8 cellular contexts compared by ENCODE assay signal in the genomic region with DNA sequence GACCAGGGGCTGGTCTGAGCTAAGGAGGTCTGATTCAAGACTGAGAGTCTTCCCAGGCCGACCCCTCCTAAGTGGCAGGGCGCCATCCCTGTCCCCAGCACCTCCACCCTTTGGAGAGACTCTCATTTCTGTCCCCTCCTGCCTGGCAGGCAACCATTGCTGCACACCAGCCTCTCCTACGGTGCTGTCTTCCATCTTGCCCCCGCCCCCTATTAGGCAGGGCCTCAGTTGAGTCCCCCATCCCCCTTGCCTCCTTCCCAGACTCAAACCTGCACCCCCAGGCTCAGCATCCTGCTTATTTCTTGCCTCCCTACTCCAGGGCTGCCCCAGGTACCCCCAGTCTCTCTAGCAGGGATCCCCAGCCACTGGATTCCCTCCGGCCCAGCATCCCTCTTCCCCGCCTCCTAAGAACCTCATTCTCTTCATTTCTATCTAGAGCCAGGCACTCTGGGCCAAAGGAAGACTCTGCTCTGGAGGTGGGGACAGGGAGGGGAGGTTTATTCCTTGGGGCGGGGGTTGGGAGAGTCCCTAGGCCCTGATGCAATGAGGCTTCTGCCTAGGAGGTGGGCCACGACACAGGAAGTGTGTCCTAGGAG. TPM values are rescaled to one million over a fixed set of nuclear protein-coding genes. Genes with fewer than 3 reads are reported as not detected.
DNase-seq lines count a peak whose midpoint lies in the region; ATAC-seq and TF ChIP-seq lines count a peak whose summit lies in the region.

No MANE protein-coding gene starts in this region.

- no peak overlapping the region; the same call in 1 of the 2 replicates for H2AFZ ChIP-seq in KMS-11 (ENCODE audit: low read depth)

- no peak overlapping the region for H3K27ac ChIP-seq in KMS-11

- H3K4me2 ChIP-seq in KMS-11 = peak overlapping the region; percentile 96; the same call in 1 of the 2 replicates

- H3K4me3 ChIP-seq in BE2C (ENCODE audit: low read depth, low read length) (no peak overlapping the region), KMS-11 (IDR thresholded peaks at IDR 0.05; ENCODE audit: insufficient read depth, low read depth, low read length) (no peak overlapping the region)

- no peaks in the 10 kb centered on the region for H4K20me1 ChIP-seq in KMS-11 (ENCODE audit: insufficient read depth)

- no peaks in the 10 kb centered on the region for H3K79me2 ChIP-seq in KMS-11 (ENCODE audit: insufficient read depth, low read depth)

- TF ChIP-seq CTCF in BE2C (IDR thresholded peaks at IDR 0.05; ENCODE audit: low read depth, low read length) (no peak), KMS-11 (conservative IDR thresholded peaks at IDR 0.05; ENCODE audit: low read depth, low read length) (no peak), chondrocyte (IDR thresholded peaks at IDR 0.05) (no peak), natural killer cell (IDR thresholded peaks at IDR 0.05) (no peak)

- H3K27me3 Mint-ChIP-seq in chondrocyte (ENCODE audit: low read depth) (no peaks in the 10 kb centered on the region), natural killer cell (ENCODE audit: low read depth in 2 of 2) (peaks cover 0 to 8% of the 10 kb centered on the region in 2 donors)

- H3K9me3 Mint-ChIP-seq in chondrocyte (ENCODE audit: low read depth) = no peaks in the 10 kb centered on the region
- H3K9me3 Mint-ChIP-seq in natural killer cell = no peaks in the 10 kb centered on the region

- H3K27ac Mint-ChIP-seq in chondrocyte (ENCODE audit: unreplicated experiment) = peak overlapping the region; percentile 54
- H3K27ac Mint-ChIP-seq in natural killer cell = peak overlapping the region in 1 of 2 donors; percentile 43

- peak; percentile 35 for DNase-seq in BE2C
- no peak for DNase-seq in chondrocyte (ENCODE audit: low spot score)
- DNase-seq in natural killer cell = no peak
- no peak for DNase-seq in activated effector memory CD4-positive, alpha-beta T cell treated with anti-CD3 and anti-CD28 coated beads, Interleukin-2, amount 50 U/mL, for 16 hours
- DNase-seq in hippocampal formation (lab: John Stamatoyannopoulos, UW) = no peak

- H3K4me3 Mint-ChIP-seq in chondrocyte (ENCODE audit: unreplicated experiment) (no peak overlapping the region), natural killer cell (peak overlapping the region; percentile 61)

- no peak overlapping the region for H3K9ac ChIP-seq in KMS-11

- peaks cover 22% of the 10 kb centered on the region for H3K4me1 ChIP-seq in BE2C
- H3K4me1 ChIP-seq in KMS-11 (ENCODE audit: low read depth, poor library complexity, severe bottlenecking) = peaks cover 14% of the 10 kb centered on the region

- intact Hi-C loops in natural killer cell (cut with micrococcal nuclease) = loop anchor here (5.0 kb wide), 2 partner anchors 46 to 229 kb away; no protein-coding TSS in a partner anchor

- no peaks in the 10 kb centered on the region for H3K27me3 ChIP-seq in BE2C
- H3K27me3 ChIP-seq in KMS-11 (ENCODE audit: insufficient read depth, low read depth) = peaks cover 27% of the 10 kb centered on the region; the same call in 1 of the 2 replicates

- ATAC-seq in natural killer cell (no peak), HG02938 (IDR thresholded peaks at IDR 0.05; ENCODE audit: unreplicated experiment) (no peak), GM19467 (IDR thresholded peaks at IDR 0.05; ENCODE audit: unreplicated experiment) (no peak)

- peaks cover 7% of the 10 kb centered on the region for H3K36me3 ChIP-seq in BE2C
- H3K36me3 ChIP-seq in KMS-11 (ENCODE audit: insufficient read depth) = no peaks in the 10 kb centered on the region

- H3K9me3 ChIP-seq in BE2C = no peaks in the 10 kb centered on the region

- H3K36me3 Mint-ChIP-seq in chondrocyte (ENCODE audit: low read depth) (no peaks in the 10 kb centered on the region), natural killer cell (no peaks in the 10 kb centered on the region)

- H3K4me1 Mint-ChIP-seq in chondrocyte (ENCODE audit: low read depth) (peaks cover 18% of the 10 kb centered on the region), natural killer cell (peaks cover 0 to 28% of the 10 kb centered on the region in 2 donors)

RNA-seq across cellular contexts. Expression of a gene that starts 1.7 kb away (rescaled TPM):
- polyA plus RNA-seq in BE2C (2012; ENCODE audit: insufficient read depth, insufficient read length, low read depth) = 50.2 TPM
- total RNA-seq in chondrocyte (1.3 to 3.8 TPM (median 2.7 TPM) in 3 replicates), natural killer cell (not detected)

RNA-seq across cellular contexts. Expression of a gene that starts 20.1 kb away (rescaled TPM):
- polyA plus RNA-seq in BE2C (2012; ENCODE audit: insufficient read depth, insufficient read length, low read depth) = 17.7 TPM
- total RNA-seq in chondrocyte = 17.7 to 28.0 TPM (median 20.8 TPM) in 3 replicates
- 10 to 100 TPM; 44.8 to 72.1 (median 57.4) TPM for total RNA-seq in natural killer cell

RNA-seq across cellular contexts. Expression of a gene that starts 55.7 kb away (rescaled TPM):
- polyA plus RNA-seq in BE2C (2012; ENCODE audit: insufficient read depth, insufficient read length, low read depth) = 1,092 TPM
- 220 to 245 TPM (median 240 TPM) in 3 replicates for total RNA-seq in chondrocyte
- 100 to 1,000 TPM; 143 to 166 (median 145) TPM for total RNA-seq in natural killer cell
